Comparison of ENCODE assay signal across 1 cellular context in the genomic region with DNA sequence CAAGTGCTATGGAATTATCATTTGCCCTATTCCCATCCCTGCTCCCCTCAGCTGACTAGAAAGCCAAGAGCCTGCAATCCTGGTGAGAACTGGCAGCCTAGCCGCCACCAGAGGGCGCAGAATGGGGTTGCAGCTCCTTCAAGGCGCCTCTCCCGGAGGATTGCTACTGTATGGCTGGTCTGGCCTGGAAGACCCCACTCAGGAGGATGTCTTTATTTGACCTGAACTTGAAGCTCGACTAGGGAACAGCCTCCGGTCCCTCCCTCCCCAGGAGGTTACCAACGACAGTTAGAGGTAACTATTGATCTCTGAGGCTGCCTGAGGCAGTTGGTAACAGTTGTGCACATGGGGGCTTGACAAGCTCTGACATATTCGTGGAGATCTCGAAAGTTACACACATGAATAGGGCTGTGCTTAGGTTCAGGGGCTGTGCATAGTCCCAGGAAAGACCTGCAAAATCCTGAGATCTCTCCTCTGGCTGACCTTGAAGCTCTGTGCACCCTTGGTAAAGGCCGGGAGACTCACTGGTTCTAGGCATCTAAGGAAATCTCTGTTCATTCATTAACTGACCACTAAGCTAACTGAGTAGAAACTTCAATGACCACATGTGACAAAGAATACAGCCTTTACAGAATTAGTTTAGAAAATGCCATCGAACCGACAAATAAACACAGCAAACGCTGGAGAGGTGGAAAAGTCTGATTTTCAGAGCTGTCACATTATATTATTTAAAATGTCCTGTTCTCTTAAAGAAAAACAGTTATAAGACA.
TF ChIP-seq lines count a peak whose summit lies in the region.

No MANE protein-coding gene starts in this region.

TF ChIP-seq in SK-N-SH treated with all-trans-retinoic acid at 6 μM for 48 hours, 23 proteins besides CTCF, POLR2A, EP300 and RAD21 (continued from another document):
- TF ChIP-seq ESRRG (CRISPR knock-in tag; IDR thresholded peaks at IDR 0.05) (no peak), ARNTL (CRISPR knock-in tag; IDR thresholded peaks at IDR 0.05; ENCODE audit: borderline replicate concordance, low read depth) (no peak), ZFP3 (CRISPR knock-in tag; IDR thresholded peaks at IDR 0.05) (no peak), OSR1 (CRISPR knock-in tag; IDR thresholded peaks at IDR 0.05) (no peak), GLIS3 (CRISPR knock-in tag; IDR thresholded peaks at IDR 0.05) (no peak)
